ENCODE assay signal across 15 cellular contexts in genomic region chr2:96330407-96330806, GRCh38. TPM values are rescaled to one million over a fixed set of nuclear protein-coding genes. Genes with fewer than 3 reads are reported as not detected.
DNase-seq lines count a peak whose midpoint lies in the region; ATAC-seq and TF ChIP-seq lines count a peak whose summit lies in the region.
"Had no signal": no experiment of that assay in that cellular context is flagged by ENCODE, and none has a peak within 500 bp of the region (broad histone marks: within the 10 kb centered on the region; RNA-seq: fewer than 3 reads in every experiment).

No MANE protein-coding gene starts in this region.

- H3K36me3 Mint-ChIP-seq in activated T-cell treated with anti-CD3 and anti-CD28 coated beads, Interleukin-2, amount 50 U/mL, for 4 hours (ENCODE audit: insufficient read depth) = peaks cover 21% of the 10 kb centered on the region

- no peak overlapping the region for H3K4me3 Mint-ChIP-seq in activated T-cell treated with anti-CD3 and anti-CD28 coated beads, Interleukin-2, amount 50 U/mL, for 4 hours

- TF ChIP-seq CTCF in fibroblast of villous mesenchyme (IDR thresholded peaks at IDR 0.05; ENCODE audit: insufficient read depth, low read depth, low read length) = no peak

- H3K27me3 ChIP-seq in GM23248 (replicated peaks; ENCODE audit: insufficient read depth) = no peaks in the 10 kb centered on the region
- H3K27me3 ChIP-seq: SJCRH30 had no signal

- H3K27ac ChIP-seq in GM23248 = no peak overlapping the region
- H3K27ac ChIP-seq: coronary artery, SJCRH30 had no signal

- H3K9me2 ChIP-seq in GM23248 (ENCODE audit: insufficient read depth) = no peaks in the 10 kb centered on the region

- H3K27me3 Mint-ChIP-seq in activated T-cell treated with anti-CD3 and anti-CD28 coated beads, Interleukin-2, amount 50 U/mL, for 4 hours (ENCODE audit: low read depth) = no peaks in the 10 kb centered on the region

- no peaks in the 10 kb centered on the region for H4K20me1 ChIP-seq in GM23248 (ENCODE audit: insufficient read depth)

- H2AFZ ChIP-seq in GM23248 = no peak overlapping the region

- DNase-seq in A172 (ENCODE audit: low spot score) (peak; percentile 42), GM23248 (peak; percentile 70), fibroblast of villous mesenchyme (ENCODE audit: low read depth) (peak; percentile 61), amniotic stem cell (lab: John Stamatoyannopoulos, UW) (no peak), NCI-H146 (lab: John Stamatoyannopoulos, UW) (no peak), DMS153 treated with DMSO at 0.1 percent for 48 hours (lab: John Stamatoyannopoulos, UW; ENCODE audit: unreplicated experiment) (no peak)
- DNase-seq in activated T-cell treated with anti-CD3 and anti-CD28 coated beads, Interleukin-2, amount 50 U/mL, for 4 hours = no peak
- DNase-seq: activated CD8-positive, alpha-beta memory T cell treated with anti-CD3 and anti-CD28 coated beads, Interleukin-2, amount 50 U/mL, for 48 hours; GOT3; NCI-H1105; NCI-H748 treated with DMSO at 0.1 percent for 48 hours; SJCRH30; stimulated activated naive CD4-positive, alpha-beta T cell treated with Interleukin-2 at 50 U/mL for 16 hours had no signal

- WGBS in GM23248 (ENCODE audit: low coverage in 1 of 2, low lambda C conversion rate in 2 of 2, missing lambda C conversion rate in 2 of 2), 2 experiments = 0 to 7% methylated on average over 1 of the region's 1 CpG

- no peaks in the 10 kb centered on the region for H3K36me3 ChIP-seq in GM23248 (ENCODE audit: low read depth)

- no peak overlapping the region for H3K4me2 ChIP-seq in GM23248 (ENCODE audit: unreplicated experiment)

- no peaks in the 10 kb centered on the region for H3K9me3 ChIP-seq in GM23248 (ENCODE audit: low read depth)
- H3K9me3 ChIP-seq: SJCRH30 had no signal

- peaks cover 8% of the 10 kb centered on the region for H3K79me2 ChIP-seq in GM23248 (ENCODE audit: insufficient read depth)

- H3K4me1 Mint-ChIP-seq in activated T-cell treated with anti-CD3 and anti-CD28 coated beads, Interleukin-2, amount 50 U/mL, for 4 hours (ENCODE audit: low read depth) = peaks cover 35% of the 10 kb centered on the region

- no peaks in the 10 kb centered on the region for H3K9me3 Mint-ChIP-seq in activated T-cell treated with anti-CD3 and anti-CD28 coated beads, Interleukin-2, amount 50 U/mL, for 4 hours

- in situ Hi-C loops in GM23248 (cut with MboI) = no loop called here

- H3K4me1 ChIP-seq in GM23248 (ENCODE audit: insufficient read depth) = peaks cover 14% of the 10 kb centered on the region; the same call in 1 of the 2 replicates
- H3K4me1 ChIP-seq: SJCRH30 had no signal

- peaks cover 8% of the 10 kb centered on the region; the same call in 1 of the 2 replicates for H3F3A ChIP-seq in GM23248 (ENCODE audit: insufficient read depth)

- no peak overlapping the region for H3K9ac ChIP-seq in GM23248

- no peak overlapping the region for H3K4me3 ChIP-seq in GM23248
- no peak overlapping the region for H3K4me3 ChIP-seq in fibroblast of villous mesenchyme (ENCODE audit: low read depth, low read length)
- H3K4me3 ChIP-seq: coronary artery, SJCRH30 had no signal

- ATAC-seq in SK-N-SH treated with all-trans-retinoic acid at 6 μM for 48 hours = peak; percentile 52
- no peak for ATAC-seq in activated T-cell treated with anti-CD3 and anti-CD28 coated beads, Interleukin-2, amount 50 U/mL, for 4 hours

TF ChIP-seq in SK-N-SH treated with all-trans-retinoic acid at 6 μM for 48 hours, 23 proteins besides CTCF, POLR2A, EP300 and RAD21:
- TF ChIP-seq ZFP3 (CRISPR knock-in tag; IDR thresholded peaks at IDR 0.05) (no peak), OSR1 (CRISPR knock-in tag; IDR thresholded peaks at IDR 0.05) (no peak), TOX (CRISPR knock-in tag; IDR thresholded peaks at IDR 0.05; ENCODE audit: borderline replicate concordance) (no peak), CREB5 (CRISPR knock-in tag; IDR thresholded peaks at IDR 0.05; ENCODE audit: low read depth) (no peak), PATZ1 (CRISPR knock-in tag; IDR thresholded peaks at IDR 0.05; ENCODE audit: borderline replicate concordance) (no peak), SNAI2 (CRISPR knock-in tag; IDR thresholded peaks at IDR 0.05) (no peak), CSDC2 (CRISPR knock-in tag; IDR thresholded peaks at IDR 0.05) (no peak), ISL1 (CRISPR knock-in tag; IDR thresholded peaks at IDR 0.05) (no peak), ZFP30 (CRISPR knock-in tag; IDR thresholded peaks at IDR 0.05) (no peak), ZNF565 (CRISPR knock-in tag; conservative IDR thresholded peaks at IDR 0.05; ENCODE audit: low read depth) (no peak), ARNTL (CRISPR knock-in tag; IDR thresholded peaks at IDR 0.05; ENCODE audit: borderline replicate concordance, low read depth) (no peak), PPARA (CRISPR knock-in tag; IDR thresholded peaks at IDR 0.05; ENCODE audit: borderline replicate concordance) (no peak)
- TF ChIP-seq, protein P1, sequence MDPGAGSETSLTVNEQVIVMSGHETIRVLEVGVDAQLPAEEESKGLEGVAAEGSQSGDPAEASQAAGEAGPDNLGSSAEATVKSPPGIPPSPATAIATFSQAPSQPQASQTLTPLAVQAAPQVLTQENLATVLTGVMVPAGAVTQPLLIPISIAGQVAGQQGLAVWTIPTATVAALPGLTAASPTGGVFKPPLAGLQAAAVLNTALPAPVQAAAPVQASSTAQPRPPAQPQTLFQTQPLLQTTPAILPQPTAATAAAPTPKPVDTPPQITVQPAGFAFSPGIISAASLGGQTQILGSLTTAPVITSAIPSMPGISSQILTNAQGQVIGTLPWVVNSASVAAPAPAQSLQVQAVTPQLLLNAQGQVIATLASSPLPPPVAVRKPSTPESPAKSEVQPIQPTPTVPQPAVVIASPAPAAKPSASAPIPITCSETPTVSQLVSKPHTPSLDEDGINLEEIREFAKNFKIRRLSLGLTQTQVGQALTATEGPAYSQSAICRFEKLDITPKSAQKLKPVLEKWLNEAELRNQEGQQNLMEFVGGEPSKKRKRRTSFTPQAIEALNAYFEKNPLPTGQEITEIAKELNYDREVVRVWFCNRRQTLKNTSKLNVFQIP (CRISPR knock-in tag; IDR thresholded peaks at IDR 0.05; ENCODE audit: borderline replicate concordance, low read depth) = no peak

RNA-seq across cellular contexts. Expression of gene NCAPH, which starts 5.2 kb away (rescaled TPM):
- total RNA-seq in A172 (2014; rRNA removed; shearing (Covaris generic)) = 48.4 and 56.8 TPM in 2 replicates
- total RNA-seq in GM23248 (2014; rRNA removed; shearing (Covaris generic)) = 2.9 and 6.8 TPM in 2 replicates
- polyA plus RNA-seq in GM23248 (2016; fragmentation: Nextera tagmentation; extraction: Ambion mirVana) = 8.0 and 8.6 TPM in 2 replicates
- 7.4 and 13.0 TPM in 2 replicates for total RNA-seq in fibroblast of villous mesenchyme
- total RNA-seq in activated T-cell treated with anti-CD3 and anti-CD28 coated beads, Interleukin-2, amount 50 U/mL, for 4 hours = 10 to 100 TPM; 15.5 to 22.9 (median 16.4) TPM

RNA-seq across cellular contexts. Expression of gene ITPRIPL1, which starts 5.3 kb away (rescaled TPM):
- not detected in 2 replicates for total RNA-seq in A172 (2014; rRNA removed; shearing (Covaris generic))
- 0.25 and 0.32 TPM in 2 replicates for total RNA-seq in GM23248 (2014; rRNA removed; shearing (Covaris generic))
- 0.06 and 0.19 TPM in 2 replicates for polyA plus RNA-seq in GM23248 (2016; fragmentation: Nextera tagmentation; extraction: Ambion mirVana)
- total RNA-seq in fibroblast of villous mesenchyme = 3.2 and 5.2 TPM in 2 replicates
- 10 to 100 TPM; 30.2 to 39.5 (median 31.6) TPM for total RNA-seq in activated T-cell treated with anti-CD3 and anti-CD28 coated beads, Interleukin-2, amount 50 U/mL, for 4 hours

RNA-seq across cellular contexts. Expression of gene SNRNP200, which starts 25.1 kb away (rescaled TPM):
- total RNA-seq in A172 (2014; rRNA removed; shearing (Covaris generic)) = 33.0 and 38.5 TPM in 2 replicates
- 30.6 and 34.2 TPM in 2 replicates for total RNA-seq in GM23248 (2014; rRNA removed; shearing (Covaris generic))
- polyA plus RNA-seq in GM23248 (2016; fragmentation: Nextera tagmentation; extraction: Ambion mirVana) = 40.5 and 41.8 TPM in 2 replicates
- total RNA-seq in fibroblast of villous mesenchyme = 39.6 and 39.7 TPM in 2 replicates
- total RNA-seq in activated T-cell treated with anti-CD3 and anti-CD28 coated beads, Interleukin-2, amount 50 U/mL, for 4 hours = 100 to 1,000 TPM; 219 to 232 (median 223) TPM

Comparison
In these comparisons a context has a peak if more than half of its experiments do, and no peak if none do; other contexts are left out.
1. DNase-seq: peak in A172 (single experiment), GM23248 (single experiment) and fibroblast of villous mesenchyme (single experiment); none in amniotic stem cell (single experiment), NCI-H146 (single experiment), activated T-cell treated with anti-CD3 and anti-CD28 coated beads, Interleukin-2, amount 50 U/mL, for 4 hours (single experiment) and DMS153 treated with DMSO at 0.1 percent for 48 hours (single experiment).